In genomic region chr1:22751124-22751531, GRCh38 we compare ENCODE assay signal across 12 cellular contexts. TPM values are rescaled to one million over a fixed set of nuclear protein-coding genes. Genes with fewer than 3 reads are reported as not detected.
DNase-seq lines count a peak whose midpoint lies in the region; ATAC-seq and FAIRE-seq lines count a peak whose summit lies in the region.
"Had no signal": no experiment of that assay in that cellular context is flagged by ENCODE, and none has a peak within 500 bp of the region (broad histone marks: within the 10 kb centered on the region; RNA-seq: fewer than 3 reads in every experiment).

No MANE protein-coding gene starts in this region.

- ATAC-seq in GM19463 (IDR thresholded peaks at IDR 0.05; ENCODE audit: unreplicated experiment) = no peak
- ATAC-seq: activated CD8-positive, alpha-beta T cell treated with anti-CD3 and anti-CD28 coated beads, Interleukin-2, amount 10 ng/mL, durations not matched to agents 7 days and 5 days; K562; stimulated activated naive CD8-positive, alpha-beta T cell treated with anti-CD3 and anti-CD28 coated beads, Interleukin-15, amount 100 ng/mL, for 72 hours; T-helper 17 cell had no signal

- FAIRE-seq in small intestine (lab: Jason Lieb, UNC) = no peak
- FAIRE-seq: K562 had no signal

- H3K9me3 ChIP-seq in small intestine (ENCODE audit: control insufficient read depth, low read depth) = no peaks in the 10 kb centered on the region

- H3K4me3 ChIP-seq in small intestine (ENCODE audit: low read depth in 1 of 2, low read length in 2 of 2) = no peak overlapping the region
- no peak overlapping the region for H3K4me3 ChIP-seq in H7 (ENCODE audit: insufficient read depth, low read depth, low read length)
- H3K4me3 ChIP-seq: K562 had no signal

- 6 to 61% (median 24%) methylated on average over 6 of the region's 6 CpGs for WGBS in small intestine, 3 donors

- peak; percentile 64 for DNase-seq in ELF-1 (ENCODE audit: low read depth, low spot score)
- peak; percentile 80 for DNase-seq in NCI-H2196 (lab: John Stamatoyannopoulos, UW; ENCODE audit: unreplicated experiment)
- no peak for DNase-seq in epithelial cell of prostate (ENCODE audit: low read depth, low spot score)
- DNase-seq in small intestine = peak; percentile 57
- no peak for DNase-seq in H7
- no peak for DNase-seq in stimulated activated CD4-positive, alpha-beta T cell treated with anti-CD3 and anti-CD28 coated beads, Interleukin-4, amount 100 ng/mL, for 24 hours
- DNase-seq: activated CD8-positive, alpha-beta T cell treated with anti-CD3 and anti-CD28 coated beads, Interleukin-2, amount 10 ng/mL, durations not matched to agents 7 days and 5 days; NCI-H774; stimulated activated naive CD8-positive, alpha-beta T cell treated with anti-CD3 and anti-CD28 coated beads, Interleukin-15, amount 100 ng/mL, for 72 hours; T-helper 17 cell had no signal

- H3K27ac ChIP-seq in epithelial cell of prostate (peak overlapping the region; percentile 82), small intestine (ENCODE audit: low read depth in 1 of 2, low read length in 1 of 2) (peak overlapping the region in 1 of 2 donors; percentile 82)

- no peaks in the 10 kb centered on the region for H3K36me3 ChIP-seq in small intestine (ENCODE audit: control insufficient read depth in 2 of 2, insufficient read depth in 2 of 2, low read length in 2 of 2)
- no peaks in the 10 kb centered on the region for H3K36me3 ChIP-seq in H7 (replicated peaks; ENCODE audit: control insufficient read depth, insufficient read depth, low read length)

- H3K27me3 ChIP-seq in small intestine (ENCODE audit: control insufficient read depth in 2 of 2, insufficient read depth in 2 of 2, low read length in 2 of 2) = no peaks in the 10 kb centered on the region
- H3K27me3 ChIP-seq in H7 (ENCODE audit: control insufficient read depth, insufficient read depth, low read length) = no peaks in the 10 kb centered on the region; the same call in 1 of the 2 replicates

- H3K4me1 ChIP-seq in small intestine (ENCODE audit: control insufficient read depth in 2 of 2, insufficient read depth in 1 of 2, low read depth in 1 of 2, low read length in 1 of 2) = peaks cover 0 to 7% of the 10 kb centered on the region in 2 donors

RNA-seq across cellular contexts. Expression of gene EPHB2, which starts 40.5 kb away (rescaled TPM):
- polyA plus RNA-seq in small intestine = 10 to 100 TPM in 1 of 3 donors, 1 to 10 TPM in 2; 1.1 to 52.5 (median 1.1) TPM
- total RNA-seq in H7 (2014; rRNA removed; shearing (Covaris generic)) = 12.3 and 14.8 TPM in 2 replicates
- total RNA-seq: activated CD8-positive, alpha-beta T cell treated with anti-CD3 and anti-CD28 coated beads, Interleukin-2, amount 10 ng/mL, durations not matched to agents 7 days and 5 days; K562 had no signal
- polyA plus RNA-seq: K562 had no signal

Comparison
In these comparisons a context has a peak if more than half of its experiments do, and no peak if none do; other contexts are left out.
1. DNase-seq: peak in ELF-1 (single experiment), NCI-H2196 (single experiment) and small intestine (single experiment); none in epithelial cell of prostate (single experiment), H7 (single experiment) and stimulated activated CD4-positive, alpha-beta T cell treated with anti-CD3 and anti-CD28 coated beads, Interleukin-4, amount 100 ng/mL, for 24 hours (single experiment).